9 cellular contexts compared by ENCODE assay signal in the genomic region with DNA sequence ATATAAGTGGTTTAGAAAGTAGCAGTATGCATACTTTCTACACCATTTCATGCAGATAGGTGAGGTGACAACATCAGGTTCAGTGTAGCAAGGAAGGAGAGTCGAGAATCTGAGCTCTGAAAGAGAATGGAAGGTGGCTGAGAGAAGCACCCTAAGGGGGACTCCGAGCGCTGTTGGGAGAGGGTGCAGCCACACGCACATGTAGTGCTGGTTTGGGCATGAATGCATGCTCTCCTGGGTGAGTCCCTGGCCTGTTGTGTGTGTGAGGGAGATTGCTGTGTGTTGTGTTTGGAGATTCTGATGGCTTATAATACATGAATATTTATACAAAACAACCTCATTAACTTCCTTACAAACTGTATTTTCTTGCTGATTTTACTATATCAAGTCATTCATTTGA.
"Had no signal": no experiment of that assay in that cellular context is flagged by ENCODE, and none has a peak within 500 bp of the region (broad histone marks: within the 10 kb centered on the region; RNA-seq: fewer than 3 reads in every experiment).

No MANE protein-coding gene starts in this region.

- H3K4me3 ChIP-seq: K562 had no signal

- H3K9ac ChIP-seq: KMS-11 had no signal

- H3K27ac Mint-ChIP-seq: IgD-negative memory B cell had no signal

- FAIRE-seq: HepG2, HTR-8/SVneo, K562 had no signal

- H3K4me3 Mint-ChIP-seq: IgD-negative memory B cell had no signal

- H3K36me3 Mint-ChIP-seq: IgD-negative memory B cell had no signal

- H3K4me2 ChIP-seq: KMS-11 had no signal

- H3K4me1 Mint-ChIP-seq: IgD-negative memory B cell had no signal

- H3K27ac ChIP-seq: HL-60, KMS-11 had no signal

- ATAC-seq: HepG2, K562 had no signal

- DNase-seq: IMR-90, KBM-7, KG1 had no signal
